ENCODE assay signal across 12 cellular contexts in genomic region chr10:30997536-30998252, GRCh38. TPM values are rescaled to one million over a fixed set of nuclear protein-coding genes. Genes with fewer than 3 reads are reported as not detected.
A peak's percentile ranks its signal among the peaks of the same experiment; 100 is the strongest.
DNase-seq lines count a peak whose midpoint lies in the region; ATAC-seq, FAIRE-seq and TF ChIP-seq lines count a peak whose summit lies in the region.
"Had no signal": no experiment of that assay in that cellular context is flagged by ENCODE, and none has a peak within 500 bp of the region (broad histone marks: within the 10 kb centered on the region; RNA-seq: fewer than 3 reads in every experiment).

No MANE protein-coding gene starts in this region.

- H3K4me1 ChIP-seq in astrocyte (ENCODE audit: insufficient read depth, low read length) (peaks cover 6% of the 10 kb centered on the region), mesenchymal stem cell (ENCODE audit: control insufficient read depth, insufficient read depth, low read depth, low read length) (peaks cover 5% of the 10 kb centered on the region)

- H3K4me3 Mint-ChIP-seq in activated T-cell treated with anti-CD3 and anti-CD28 coated beads, Interleukin-2, amount 50 U/mL, for 4 hours = peak overlapping the region; percentile 43
- H3K4me3 Mint-ChIP-seq in astrocyte (ENCODE audit: unreplicated experiment) = no peak overlapping the region
- H3K4me3 Mint-ChIP-seq in stimulated activated effector memory CD8-positive, alpha-beta T cell treated with anti-CD3 and anti-CD28 coated beads, Interleukin-12 subunit alpha, Interleukin-12 subunit beta, amount 100 ng/mL, for 72 hours = peak overlapping the region; percentile 63

- H4K8ac ChIP-seq in mesenchymal stem cell (ENCODE audit: low read length) = no peak overlapping the region

- no peak overlapping the region for H2BK12ac ChIP-seq in mesenchymal stem cell (ENCODE audit: low read length in 2 of 2)

- FAIRE-seq in astrocyte (lab: Jason Lieb, UNC) = peak; percentile 66

- WGBS in mesenchymal stem cell = no CpG with 5 or more reads among the region's 3 CpGs

- H3K9me3 ChIP-seq in astrocyte (ENCODE audit: insufficient read depth, low read depth, low read length) (no peaks in the 10 kb centered on the region), mesenchymal stem cell (ENCODE audit: control insufficient read depth, low read length) (peaks cover 26% of the 10 kb centered on the region)
- H3K9me3 ChIP-seq: testis had no signal

- H3K27ac ChIP-seq in astrocyte (ENCODE audit: low read depth, low read length) (no peak overlapping the region), mesenchymal stem cell (ENCODE audit: low read length, poor library complexity, severe bottlenecking) (no peak overlapping the region)
- H3K27ac ChIP-seq: testis had no signal

- H3K36me3 ChIP-seq in astrocyte (ENCODE audit: insufficient read depth, low read length) (no peaks in the 10 kb centered on the region), mesenchymal stem cell (ENCODE audit: control insufficient read depth in 1 of 2, insufficient read depth in 2 of 2, low read depth in 1 of 2, low read length in 2 of 2) (peaks cover 3 to 17% of the 10 kb centered on the region in 2 experiments)

- no peak overlapping the region for H2BK120ac ChIP-seq in mesenchymal stem cell (ENCODE audit: low read depth, low read length)

- H3K27me3 ChIP-seq in astrocyte (ENCODE audit: insufficient read depth, low read length) = no peaks in the 10 kb centered on the region
- H3K27me3 ChIP-seq in mesenchymal stem cell (ENCODE audit: control insufficient read depth in 1 of 2, insufficient read depth in 1 of 2, low read length in 2 of 2) = no peaks in the 10 kb centered on the region
- H3K27me3 ChIP-seq: testis had no signal

- no peak overlapping the region for H2AFZ ChIP-seq in astrocyte (ENCODE audit: low read depth, low read length)
- no peak overlapping the region for H2AFZ ChIP-seq in mesenchymal stem cell (ENCODE audit: low read depth, low read length)

- no peak overlapping the region for H3K9ac ChIP-seq in astrocyte (ENCODE audit: low read length)
- H3K9ac ChIP-seq in mesenchymal stem cell (ENCODE audit: low read length) = no peak overlapping the region

- TF ChIP-seq CTCF in astrocyte (IDR thresholded peaks at IDR 0.05; ENCODE audit: insufficient read depth, low read depth, low read length) = no peak

- peak; percentile 49 to 63 for ATAC-seq in activated T-cell treated with anti-CD3 and anti-CD28 coated beads, Interleukin-2, amount 50 U/mL, for 4 hours
- peak; percentile 33 for ATAC-seq in stimulated activated effector memory CD8-positive, alpha-beta T cell treated with anti-CD3 and anti-CD28 coated beads, Interleukin-12 subunit alpha, Interleukin-12 subunit beta, amount 100 ng/mL, for 72 hours
- ATAC-seq in HG03196 (IDR thresholded peaks at IDR 0.05; ENCODE audit: unreplicated experiment) (no peak), HG03139 (IDR thresholded peaks at IDR 0.05; ENCODE audit: unreplicated experiment) (no peak)

- no peak overlapping the region for H3K14ac ChIP-seq in mesenchymal stem cell (ENCODE audit: low read length in 2 of 2)

- H3K23ac ChIP-seq in mesenchymal stem cell (ENCODE audit: low read length in 2 of 2) = no peak overlapping the region

- DNase-seq in activated T-cell treated with anti-CD3 and anti-CD28 coated beads, Interleukin-2, amount 50 U/mL, for 4 hours = no peak
- no peak for DNase-seq in activated T-cell treated with anti-CD3 and anti-CD28 coated beads, Interleukin-2, amount 50 U/mL, for 1 hour
- DNase-seq in NOMO-1 treated with DMSO at 0.1 percent for 48 hours (lab: John Stamatoyannopoulos, UW; ENCODE audit: unreplicated experiment) (peak; percentile 56), astrocyte (ENCODE audit: low read depth) (no peak), mesenchymal stem cell (no peak)
- no peak for DNase-seq in stimulated activated effector memory CD8-positive, alpha-beta T cell treated with anti-CD3 and anti-CD28 coated beads, Interleukin-12 subunit alpha, Interleukin-12 subunit beta, amount 100 ng/mL, for 72 hours (ENCODE audit: low spot score in 2 of 2)
- DNase-seq: amygdala, NCI-H1105 treated with DMSO at 0.1 percent for 48 hours, nucleus accumbens, testis had no signal

- peaks cover 9% of the 10 kb centered on the region for H3K9me3 Mint-ChIP-seq in activated T-cell treated with anti-CD3 and anti-CD28 coated beads, Interleukin-2, amount 50 U/mL, for 4 hours
- H3K9me3 Mint-ChIP-seq in astrocyte (ENCODE audit: unreplicated experiment) = peaks cover 14% of the 10 kb centered on the region
- H3K9me3 Mint-ChIP-seq in stimulated activated effector memory CD8-positive, alpha-beta T cell treated with anti-CD3 and anti-CD28 coated beads, Interleukin-12 subunit alpha, Interleukin-12 subunit beta, amount 100 ng/mL, for 72 hours = no peaks in the 10 kb centered on the region

- no peak overlapping the region for H3K18ac ChIP-seq in mesenchymal stem cell (ENCODE audit: low read depth in 1 of 2, low read length in 2 of 2)

- H3K79me1 ChIP-seq in mesenchymal stem cell (replicated peaks; ENCODE audit: low read length, poor library complexity, severe bottlenecking) = peaks cover 19% of the 10 kb centered on the region

- no peak overlapping the region for H2BK15ac ChIP-seq in mesenchymal stem cell (ENCODE audit: low read depth, poor library complexity, severe bottlenecking)

- H3K27me3 Mint-ChIP-seq in activated T-cell treated with anti-CD3 and anti-CD28 coated beads, Interleukin-2, amount 50 U/mL, for 4 hours (ENCODE audit: low read depth) = no peaks in the 10 kb centered on the region
- H3K27me3 Mint-ChIP-seq in astrocyte (ENCODE audit: low read depth, unreplicated experiment) = no peaks in the 10 kb centered on the region

- no peaks in the 10 kb centered on the region for H4K20me1 ChIP-seq in astrocyte (ENCODE audit: insufficient read depth, low read length)

- peaks cover 34% of the 10 kb centered on the region for H3K4me1 Mint-ChIP-seq in activated T-cell treated with anti-CD3 and anti-CD28 coated beads, Interleukin-2, amount 50 U/mL, for 4 hours (ENCODE audit: low read depth)
- H3K4me1 Mint-ChIP-seq in astrocyte (ENCODE audit: low read depth, unreplicated experiment) = peaks cover 17% of the 10 kb centered on the region
- peaks cover 29% of the 10 kb centered on the region for H3K4me1 Mint-ChIP-seq in stimulated activated effector memory CD8-positive, alpha-beta T cell treated with anti-CD3 and anti-CD28 coated beads, Interleukin-12 subunit alpha, Interleukin-12 subunit beta, amount 100 ng/mL, for 72 hours

- peaks cover 9% of the 10 kb centered on the region for H3K36me3 Mint-ChIP-seq in activated T-cell treated with anti-CD3 and anti-CD28 coated beads, Interleukin-2, amount 50 U/mL, for 4 hours (ENCODE audit: insufficient read depth)
- peaks cover 13% of the 10 kb centered on the region for H3K36me3 Mint-ChIP-seq in astrocyte (ENCODE audit: low read depth, unreplicated experiment)
- no peaks in the 10 kb centered on the region for H3K36me3 Mint-ChIP-seq in stimulated activated effector memory CD8-positive, alpha-beta T cell treated with anti-CD3 and anti-CD28 coated beads, Interleukin-12 subunit alpha, Interleukin-12 subunit beta, amount 100 ng/mL, for 72 hours

- H2AK5ac ChIP-seq in mesenchymal stem cell (ENCODE audit: low read length, severe bottlenecking) = no peak overlapping the region

- H3K4me3 ChIP-seq in astrocyte (ENCODE audit: insufficient read depth, low read depth, low read length) = no peak overlapping the region
- H3K4me3 ChIP-seq in mesenchymal stem cell (ENCODE audit: insufficient read depth in 1 of 2, low read depth in 1 of 2, low read length in 2 of 2) = peak overlapping the region in 1 of 2 experiments; percentile 50
- H3K4me3 ChIP-seq: testis had no signal

- no peak overlapping the region for H4K91ac ChIP-seq in mesenchymal stem cell (ENCODE audit: low read length)

- H2BK5ac ChIP-seq in mesenchymal stem cell (ENCODE audit: low read depth, low read length, poor library complexity, severe bottlenecking) = no peak overlapping the region

- no peak overlapping the region for H3K4ac ChIP-seq in mesenchymal stem cell (ENCODE audit: low read depth in 1 of 2, low read length in 2 of 2)

- H3K4me2 ChIP-seq in astrocyte (ENCODE audit: low read length) (no peak overlapping the region), mesenchymal stem cell (ENCODE audit: low read length, poor library complexity, severe bottlenecking) (no peak overlapping the region)

- no peaks in the 10 kb centered on the region for H3K79me2 ChIP-seq in astrocyte (ENCODE audit: insufficient read depth, low read length)

- no peak overlapping the region for H3K27ac Mint-ChIP-seq in astrocyte (ENCODE audit: unreplicated experiment)
- peak overlapping the region; percentile 91 for H3K27ac Mint-ChIP-seq in stimulated activated effector memory CD8-positive, alpha-beta T cell treated with anti-CD3 and anti-CD28 coated beads, Interleukin-12 subunit alpha, Interleukin-12 subunit beta, amount 100 ng/mL, for 72 hours

RNA-seq across cellular contexts. Expression of gene ZNF438, which starts 34.0 kb away (rescaled TPM):
- 1 to 10 TPM in 2 of 3 donors, under 1 TPM in 1; 0.96 to 1.3 (median 1.2) TPM for total RNA-seq in activated T-cell treated with anti-CD3 and anti-CD28 coated beads, Interleukin-2, amount 50 U/mL, for 4 hours
- 2.2 and 2.4 TPM in 2 replicates for total RNA-seq in astrocyte
- polyA plus RNA-seq in mesenchymal stem cell (2013, experiment 1 of 2) = 3.4 TPM
- 3.5 TPM for polyA plus RNA-seq in mesenchymal stem cell (2013, experiment 2 of 2)

Comparison
In these comparisons a context has a peak if more than half of its experiments do, and no peak if none do; other contexts are left out.
1. ATAC-seq: peak in activated T-cell treated with anti-CD3 and anti-CD28 coated beads, Interleukin-2, amount 50 U/mL, for 4 hours (2 of 2) and stimulated activated effector memory CD8-positive, alpha-beta T cell treated with anti-CD3 and anti-CD28 coated beads, Interleukin-12 subunit alpha, Interleukin-12 subunit beta, amount 100 ng/mL, for 72 hours (single experiment); none in HG03196 (single experiment) and HG03139 (single experiment).